ENCODE assay signal across 8 cellular contexts in genomic region chr11:279966-280761, GRCh38. TPM values are rescaled to one million over a fixed set of nuclear protein-coding genes. Genes with fewer than 3 reads are reported as not detected.
DNase-seq lines count a peak whose midpoint lies in the region; ATAC-seq and TF ChIP-seq lines count a peak whose summit lies in the region.

No MANE protein-coding gene starts in this region.

- peaks cover 71% of the 10 kb centered on the region for H3K27me3 ChIP-seq in IMR-90 (ENCODE audit: control insufficient read depth, insufficient read depth, low read length)

- H3K9me3 ChIP-seq in IMR-90 (ENCODE audit: control insufficient read depth, insufficient read depth, low read length): peaks cover 4% of the 10 kb centered on the region

- ATAC-seq in IMR-90 (ENCODE audit: low read depth) (peak; percentile 78), HG03571 (IDR thresholded peaks at IDR 0.05; ENCODE audit: unreplicated experiment) (no peak), GM18870 (IDR thresholded peaks at IDR 0.05; ENCODE audit: unreplicated experiment) (no peak)
- peak; percentile 51 for ATAC-seq in stimulated activated naive CD8-positive, alpha-beta T cell treated with anti-CD3 and anti-CD28 coated beads, Interleukin-15, amount 100 ng/mL, for 72 hours

- H3K4me2 ChIP-seq in IMR-90 (ENCODE audit: low read depth, low read length): no peak overlapping the region

- no peak overlapping the region for H3K56ac ChIP-seq in IMR-90 (ENCODE audit: extremely low read depth, insufficient read depth, low read length)

- TF ChIP-seq CTCF in 22Rv1 (IDR thresholded peaks at IDR 0.05) (peak; percentile 36), IMR-90 (conservative IDR thresholded peaks at IDR 0.05; ENCODE audit: low read depth, low read length) (no peak)

- H3K9ac ChIP-seq in IMR-90 (ENCODE audit: low read depth, low read length): no peak overlapping the region

- peak overlapping the region; percentile 77 for H3K4me3 Mint-ChIP-seq in activated naive CD4-positive, alpha-beta T cell treated with anti-CD3 and anti-CD28 coated beads for 36 hours
- peak overlapping the region; percentile 65 to 89 for H3K4me3 Mint-ChIP-seq in stimulated activated naive CD8-positive, alpha-beta T cell treated with anti-CD3 and anti-CD28 coated beads, Interleukin-15, amount 100 ng/mL, for 72 hours

- H4K5ac ChIP-seq in IMR-90 (ENCODE audit: low read depth, low read length): no peak overlapping the region

- no peaks in the 10 kb centered on the region for H4K20me1 ChIP-seq in IMR-90 (ENCODE audit: insufficient read depth, low read length)

- H3K9me3 Mint-ChIP-seq in activated naive CD4-positive, alpha-beta T cell treated with anti-CD3 and anti-CD28 coated beads for 36 hours: peaks cover 14% of the 10 kb centered on the region
- peaks cover 15 to 16% of the 10 kb centered on the region in 2 donors for H3K9me3 Mint-ChIP-seq in stimulated activated naive CD8-positive, alpha-beta T cell treated with anti-CD3 and anti-CD28 coated beads, Interleukin-15, amount 100 ng/mL, for 72 hours

- H2BK5ac ChIP-seq in IMR-90 (ENCODE audit: low read depth, low read length, poor library complexity, severe bottlenecking): no peak overlapping the region

- H3K4me1 Mint-ChIP-seq in activated naive CD4-positive, alpha-beta T cell treated with anti-CD3 and anti-CD28 coated beads for 36 hours (ENCODE audit: low read depth): peaks cover 46% of the 10 kb centered on the region
- H3K4me1 Mint-ChIP-seq in stimulated activated naive CD8-positive, alpha-beta T cell treated with anti-CD3 and anti-CD28 coated beads, Interleukin-15, amount 100 ng/mL, for 72 hours: peaks cover 64% of the 10 kb centered on the region

- WGBS in IMR-90 (ENCODE audit: extremely low coverage in 2 of 2, insufficient read length in 1 of 2), 2 experiments: 3% methylated on average over 55 of the region's 93 CpGs; no CpG with 5 or more reads in 1 of the 2 experiments

- TF ChIP-seq POLR2A in IMR-90 (IDR thresholded peaks at IDR 0.05; ENCODE audit: low read depth, low read length): no peak

- H3K4ac ChIP-seq in IMR-90 (ENCODE audit: low read depth, low read length): no peak overlapping the region

- no TSS peak for BruUV-seq in IMR-90 (replicated peaks; lab: Mats Ljungman, UMichigan)

- no peaks in the 10 kb centered on the region for H3K79me1 ChIP-seq in IMR-90 (ENCODE audit: low read depth in 1 of 2, low read length in 2 of 2)

- H3K27ac ChIP-seq in 22Rv1: peak overlapping the region; percentile 68
- no peak overlapping the region for H3K27ac ChIP-seq in IMR-90 (ENCODE audit: insufficient read depth, low read length)

- H2BK20ac ChIP-seq in IMR-90 (ENCODE audit: low read depth, low read length): no peak overlapping the region

- H2BK15ac ChIP-seq in IMR-90 (ENCODE audit: low read depth, low read length): no peak overlapping the region

- H3K27me3 Mint-ChIP-seq in activated naive CD4-positive, alpha-beta T cell treated with anti-CD3 and anti-CD28 coated beads for 36 hours (ENCODE audit: low read depth): peaks cover 19% of the 10 kb centered on the region
- peaks cover 26% of the 10 kb centered on the region for H3K27me3 Mint-ChIP-seq in stimulated activated naive CD8-positive, alpha-beta T cell treated with anti-CD3 and anti-CD28 coated beads, Interleukin-15, amount 100 ng/mL, for 72 hours

- in situ Hi-C loops in IMR-90 (cut with MboI; ENCODE audit: low sequenced_read_pairs): loop anchor here (5.0 to 10.0 kb wide), 2 partner anchors 38 to 55 kb away; no protein-coding TSS in a partner anchor

- CTCF ChIA-PET in IMR-90 (lab: Yijun Ruan, JAX): no interaction called here
- CTCF ChIA-PET in activated naive CD4-positive, alpha-beta T cell treated with anti-CD3 and anti-CD28 coated beads for 36 hours (lab: Charles Lee): interaction anchor here (1.0 to 2.7 kb wide), 4 partner anchors 9 to 239 kb away, joined by 3 to 8 read pairs (median 5); no protein-coding TSS in a partner anchor

- intact Hi-C loops in IMR-90 (cut with micrococcal nuclease): no loop called here
- intact Hi-C loops in activated naive CD4-positive, alpha-beta T cell treated with anti-CD3 and anti-CD28 coated beads for 36 hours (cut with micrococcal nuclease): loop anchor here (2.0 kb wide), 1 partner anchor 43 kb away; the partner anchor contains the start of genes PSMD13 and SIRT3

- H3K14ac ChIP-seq in IMR-90 (replicated peaks; ENCODE audit: low read depth, low read length): no peak overlapping the region

- H3K18ac ChIP-seq in IMR-90 (ENCODE audit: low read depth, low read length): no peak overlapping the region

- H2AK9ac ChIP-seq in IMR-90 (replicated peaks; ENCODE audit: low read depth, low read length, poor library complexity): no peak overlapping the region

- H4K8ac ChIP-seq in IMR-90 (ENCODE audit: low read depth in 2 of 2, low read length in 2 of 2): no peak overlapping the region

- POLR2A ChIA-PET in IMR-90 (lab: Charles Lee; ENCODE audit: unreplicated experiment): interaction anchor here (0.5 kb wide), 1 partner anchor 9 kb away, joined by 3 read pairs; the partner anchor contains the start of gene PGGHG

- H3K36me3 ChIP-seq in IMR-90 (ENCODE audit: control insufficient read depth, insufficient read depth, low read length): no peaks in the 10 kb centered on the region

- DNase-seq in IMR-90: peak; percentile 30
- DNase-seq in activated naive CD4-positive, alpha-beta T cell treated with anti-CD3 and anti-CD28 coated beads for 36 hours: peak; percentile 65
- peak; percentile 85 for DNase-seq in iPS-NIHi11 (ENCODE audit: low spot score)
- peak; percentile 51 to 56 for DNase-seq in stimulated activated naive CD8-positive, alpha-beta T cell treated with anti-CD3 and anti-CD28 coated beads, Interleukin-15, amount 100 ng/mL, for 72 hours
- DNase-seq in putamen (ENCODE audit: low spot score): no peak

- H2BK120ac ChIP-seq in IMR-90 (ENCODE audit: low read depth, low read length): no peak overlapping the region

- no peak overlapping the region for H2AK5ac ChIP-seq in IMR-90 (ENCODE audit: low read depth, low read length)

- TF ChIP-seq RAD21 in IMR-90 (IDR thresholded peaks at IDR 0.05; ENCODE audit: low read length): no peak

- no peak overlapping the region for H4K91ac ChIP-seq in IMR-90 (ENCODE audit: insufficient read depth, low read depth, low read length)

- H3K27ac Mint-ChIP-seq in activated naive CD4-positive, alpha-beta T cell treated with anti-CD3 and anti-CD28 coated beads for 36 hours: peak overlapping the region; percentile 63
- H3K27ac Mint-ChIP-seq in stimulated activated naive CD8-positive, alpha-beta T cell treated with anti-CD3 and anti-CD28 coated beads, Interleukin-15, amount 100 ng/mL, for 72 hours: peak overlapping the region in 1 of 2 donors; percentile 49

- H3K4me3 ChIP-seq in IMR-90 (ENCODE audit: insufficient read depth, low read depth, low read length): no peak overlapping the region

- H3K4me1 ChIP-seq in IMR-90 (ENCODE audit: control insufficient read depth, insufficient read depth, low read length): no peaks in the 10 kb centered on the region

- peaks cover 8% of the 10 kb centered on the region for H3K36me3 Mint-ChIP-seq in activated naive CD4-positive, alpha-beta T cell treated with anti-CD3 and anti-CD28 coated beads for 36 hours (ENCODE audit: low read depth)

- H2AFZ ChIP-seq in IMR-90 (replicated peaks; ENCODE audit: low read length, poor library complexity): peak overlapping the region; percentile 3

- H3K9me1 ChIP-seq in IMR-90 (ENCODE audit: insufficient read depth, low read length): no peaks in the 10 kb centered on the region

- dilution Hi-C loops in IMR-90 (cut with HindIII; ENCODE audit: low sequenced_read_pairs, unreplicated experiment): no loop called here

- H3K23ac ChIP-seq in IMR-90 (ENCODE audit: low read depth, low read length): no peak overlapping the region

TF ChIP-seq in IMR-90, 13 proteins besides CTCF, POLR2A, EP300 and RAD21 (continues in another document):
- TF ChIP-seq CHD1 (IDR thresholded peaks at IDR 0.05; ENCODE audit: low read depth, low read length): no peak
- no peak; the same call in 1 of the 2 replicates for TF ChIP-seq BHLHE40 (IDR thresholded peaks at IDR 0.05; ENCODE audit: low read depth, low read length)

RNA-seq across cellular contexts. Expression of gene NLRP6, which starts 2.0 kb away (rescaled TPM):
- total RNA-seq in IMR-90 (2012; rRNA removed): not detected in 2 replicates
- polyA plus RNA-seq in IMR-90 (2012; rRNA removed): not detected in 2 replicates
- polyA plus RNA-seq in IMR-90 (2012; cell fraction: cytosol; rRNA removed): not detected in 2 replicates
- polyA plus RNA-seq in IMR-90 (2012; cell fraction: nucleus; rRNA removed; ENCODE audit: low replicate concordance): 0.02 TPM in 1 of 2 replicates, not detected in the other
- total RNA-seq in activated naive CD4-positive, alpha-beta T cell treated with anti-CD3 and anti-CD28 coated beads for 36 hours: 1 to 10 TPM; 1.2 to 1.5 TPM

RNA-seq across cellular contexts. Expression of gene PGGHG, which starts 8.8 kb away (rescaled TPM):
- 1.4 and 1.8 TPM in 2 replicates for total RNA-seq in IMR-90 (2012; rRNA removed)
- 16.2 and 17.0 TPM in 2 replicates for polyA plus RNA-seq in IMR-90 (2012; rRNA removed)
- 2.1 and 3.3 TPM in 2 replicates for polyA plus RNA-seq in IMR-90 (2012; cell fraction: cytosol; rRNA removed)
- 170 and 305 TPM in 2 replicates for polyA plus RNA-seq in IMR-90 (2012; cell fraction: nucleus; rRNA removed; ENCODE audit: low replicate concordance)
- 100 to 1,000 TPM in 1 of 2 experiments, 10 to 100 TPM in 1; 99.6 to 101 TPM for total RNA-seq in activated naive CD4-positive, alpha-beta T cell treated with anti-CD3 and anti-CD28 coated beads for 36 hours

RNA-seq across cellular contexts. Expression of gene IFITM5, which starts 19.2 kb away (rescaled TPM):
- not detected in 2 replicates for total RNA-seq in IMR-90 (2012; rRNA removed)
- not detected in 2 replicates for polyA plus RNA-seq in IMR-90 (2012; rRNA removed)
- polyA plus RNA-seq in IMR-90 (2012; cell fraction: cytosol; rRNA removed): not detected in 2 replicates
- not detected in 2 replicates for polyA plus RNA-seq in IMR-90 (2012; cell fraction: nucleus; rRNA removed; ENCODE audit: low replicate concordance)
- not detected for total RNA-seq in activated naive CD4-positive, alpha-beta T cell treated with anti-CD3 and anti-CD28 coated beads for 36 hours

RNA-seq across cellular contexts. Expression of gene IFITM2, which starts 27.5 kb away (rescaled TPM):
- 26.4 and 31.2 TPM in 2 replicates for total RNA-seq in IMR-90 (2012; rRNA removed)
- 564 and 600 TPM in 2 replicates for polyA plus RNA-seq in IMR-90 (2012; rRNA removed)
- 588 and 1,067 TPM in 2 replicates for polyA plus RNA-seq in IMR-90 (2012; cell fraction: cytosol; rRNA removed)
- polyA plus RNA-seq in IMR-90 (2012; cell fraction: nucleus; rRNA removed; ENCODE audit: low replicate concordance): 95.2 and 139 TPM in 2 replicates
- 100 to 1,000 TPM; 760 to 802 TPM for total RNA-seq in activated naive CD4-positive, alpha-beta T cell treated with anti-CD3 and anti-CD28 coated beads for 36 hours

RNA-seq across cellular contexts. Expression of gene IFITM1, which starts 33.7 kb away (rescaled TPM):
- total RNA-seq in IMR-90 (2012; rRNA removed): 14.4 and 24.2 TPM in 2 replicates
- polyA plus RNA-seq in IMR-90 (2012; rRNA removed): 67.5 and 68.9 TPM in 2 replicates
- 54.7 and 163 TPM in 2 replicates for polyA plus RNA-seq in IMR-90 (2012; cell fraction: cytosol; rRNA removed)
- polyA plus RNA-seq in IMR-90 (2012; cell fraction: nucleus; rRNA removed; ENCODE audit: low replicate concordance): 25.1 and 28.0 TPM in 2 replicates
- total RNA-seq in activated naive CD4-positive, alpha-beta T cell treated with anti-CD3 and anti-CD28 coated beads for 36 hours: 100 to 1,000 TPM; 359 to 378 TPM

Comparison
In these comparisons a context has a peak if more than half of its experiments do, and no peak if none do; other contexts are left out.
1. ATAC-seq: peak in IMR-90 (single experiment) and stimulated activated naive CD8-positive, alpha-beta T cell treated with anti-CD3 and anti-CD28 coated beads, Interleukin-15, amount 100 ng/mL, for 72 hours (single experiment); none in HG03571 (single experiment) and GM18870 (single experiment).
2. RNA of gene PGGHG, which starts 8.8 kb away (total RNA-seq): 99.6 to 101 TPM in activated naive CD4-positive, alpha-beta T cell treated with anti-CD3 and anti-CD28 coated beads for 36 hours; 1.4 to 1.8 TPM in IMR-90; every median in the first group is over 10 times any median in the second.